1 cellular context compared by ENCODE assay signal in genomic region chr6:96897396-96898240, GRCh38.
TF ChIP-seq lines count a peak whose summit lies in the region.

NDUFAF4 (minus strand) TSS chr6:96897891; CDS start chr6:96897801, 90 bp downstream.

TF ChIP-seq in HCT116, 20 proteins besides CTCF, POLR2A, EP300 and RAD21 (continued from another document):
- TF ChIP-seq SIN3A (IDR thresholded peaks at IDR 0.05; ENCODE audit: low read depth) (peak; percentile 86), EZH2 (IDR thresholded peaks at IDR 0.05) (no peak), POLR2AphosphoS5 (IDR thresholded peaks at IDR 0.05; ENCODE audit: low read depth, low read length) (peak; percentile 79), REST (IDR thresholded peaks at IDR 0.05; ENCODE audit: low read depth) (no peak), FOSL1 (IDR thresholded peaks at IDR 0.05; ENCODE audit: low read depth) (no peak)
